ENCODE assay signal across 26 cellular contexts in the genomic region with DNA sequence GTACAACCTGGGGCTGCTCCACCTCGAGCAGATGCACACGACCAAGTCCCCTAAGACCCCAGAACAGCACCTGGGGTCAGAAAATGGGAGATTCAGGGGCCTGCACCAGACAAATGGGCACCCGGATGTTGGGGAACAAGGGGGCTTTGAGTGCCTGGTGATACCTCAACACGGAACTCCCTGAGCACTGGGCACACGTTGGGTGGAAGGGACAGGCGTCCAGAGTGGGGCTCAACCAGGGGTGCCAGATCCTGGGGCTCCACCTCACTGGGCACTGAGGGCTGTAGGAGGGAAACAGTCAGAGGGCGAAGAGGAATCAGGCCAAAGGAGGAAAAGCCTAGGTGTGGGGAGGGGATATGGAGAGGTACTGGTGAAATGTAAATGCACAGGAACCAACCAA. TPM values are rescaled to one million over a fixed set of nuclear protein-coding genes. Genes with fewer than 3 reads are reported as not detected.
A peak's percentile ranks its signal among the peaks of the same experiment; 100 is the strongest.
DNase-seq lines count a peak whose midpoint lies in the region; ATAC-seq, FAIRE-seq and TF ChIP-seq lines count a peak whose summit lies in the region.
"Had no signal": no experiment of that assay in that cellular context is flagged by ENCODE, and none has a peak within 500 bp of the region (broad histone marks: within the 10 kb centered on the region; RNA-seq: fewer than 3 reads in every experiment).

No MANE protein-coding gene starts in this region.

- H3K4me3 ChIP-seq in HepG2 (replicated peaks in 1 of 3; ENCODE audit: insufficient read depth in 1 of 3, low read depth in 2 of 3, low read length in 3 of 3) (no peak overlapping the region), right lobe of liver (no peak overlapping the region)
- H3K4me3 ChIP-seq: BLaER1 had no signal

- H3K9me3 Mint-ChIP-seq in chondrocyte (ENCODE audit: low read depth) (peaks cover 4% of the 10 kb centered on the region), nephron progenitor cell (no peaks in the 10 kb centered on the region), HFFc6 (peaks cover 9% of the 10 kb centered on the region; the same call in 1 of the 2 replicates)

- H3K4me1 Mint-ChIP-seq in chondrocyte (ENCODE audit: low read depth) (no peaks in the 10 kb centered on the region), nephron progenitor cell (no peaks in the 10 kb centered on the region), HFFc6 (ENCODE audit: low read depth) (no peaks in the 10 kb centered on the region)
- H3K4me1 Mint-ChIP-seq: CD4-positive, alpha-beta memory T cell; CD4-positive, CD25-positive, alpha-beta regulatory T cell; CD8-positive, alpha-beta memory T cell had no signal

- no peak for FAIRE-seq in HepG2 (lab: Jason Lieb, UNC)
- FAIRE-seq: A204.1, D721Med, G401.6, GM12891 had no signal

- peaks cover 5% of the 10 kb centered on the region for H3K36me3 Mint-ChIP-seq in chondrocyte (ENCODE audit: low read depth)
- peaks cover 20% of the 10 kb centered on the region for H3K36me3 Mint-ChIP-seq in nephron progenitor cell (ENCODE audit: low read depth)
- peaks cover 7% of the 10 kb centered on the region; the same call in 1 of the 2 replicates for H3K36me3 Mint-ChIP-seq in HFFc6 (ENCODE audit: low read depth)
- H3K36me3 Mint-ChIP-seq: CD14-positive monocyte; CD4-positive, alpha-beta memory T cell; CD4-positive, CD25-positive, alpha-beta regulatory T cell had no signal

- intact Hi-C loops in HepG2 (cut with micrococcal nuclease; ENCODE audit: unreplicated experiment): no loop called here
- intact Hi-C loops in right lobe of liver (cut with DNase I): no loop called here

- CTCF ChIA-PET in HepG2 (lab: Yijun Ruan, JAX; ENCODE audit: low intra/inter-chr PET ratio, low total read pairs): no interaction called here

- no peaks in the 10 kb centered on the region for H3K79me2 ChIP-seq in HepG2 (ENCODE audit: insufficient read depth, low read length)

- H3K9me3 ChIP-seq in HepG2 (ENCODE audit: low read length) (no peaks in the 10 kb centered on the region), right lobe of liver (no peaks in the 10 kb centered on the region)
- H3K9me3 ChIP-seq: BE2C, Caco-2 had no signal

- DNase-seq in HepG2 (ENCODE audit: low spot score): no peak
- DNase-seq in right lobe of liver: no peak
- DNase-seq in chondrocyte (ENCODE audit: low spot score): peak; percentile 51
- DNase-seq in nephron progenitor cell: no peak
- DNase-seq in HFFc6: no peak
- no peak for DNase-seq in COLO829 (ENCODE audit: low spot score)
- DNase-seq: 8988T; ACHN; BE2C; C1 segment of cervical spinal cord; Calu3; CD4-positive, alpha-beta memory T cell; CD4-positive, CD25-positive, alpha-beta regulatory T cell; CD8-positive, alpha-beta memory T cell; DMS79 treated with DMSO at 0.1 percent for 48 hours; GF-D8 had no signal

- WGBS in HepG2 (ENCODE audit: low lambda C conversion rate): 37% methylated on average over 7 of the region's 7 CpGs
- 67% methylated on average over 4 of the region's 7 CpGs for WGBS in right lobe of liver (ENCODE audit: insufficient coverage, low coverage, low lambda C conversion rate, missing lambda C conversion rate)

- no peaks in the 10 kb centered on the region for H4K20me1 ChIP-seq in HepG2 (ENCODE audit: insufficient read depth, low read length)
- H4K20me1 ChIP-seq: BLaER1 had no signal

- no peak overlapping the region for H2AFZ ChIP-seq in HepG2 (ENCODE audit: low read length)

- TF ChIP-seq POLR2A in HepG2 (IDR thresholded peaks at IDR 0.05; ENCODE audit: insufficient read depth in 1 of 2, low read depth in 2 of 2, low read length in 2 of 2) (no peak), right lobe of liver (IDR thresholded peaks at IDR 0.05) (no peak)

- H3K27ac ChIP-seq in HepG2 (ENCODE audit: extremely low read length, insufficient read depth, low read length): no peak overlapping the region
- H3K27ac ChIP-seq in right lobe of liver: no peak overlapping the region
- H3K27ac ChIP-seq: BLaER1 had no signal

- no TSS peak for BruUV-seq in HepG2 (replicated peaks; lab: Mats Ljungman, UMichigan)

- POLR2A ChIA-PET in HepG2 (lab: Yijun Ruan, JAX): no interaction called here

- H3K27me3 ChIP-seq in HepG2 (ENCODE audit: control insufficient read depth in 1 of 2, insufficient read depth in 2 of 2, low read length in 2 of 2) (peaks cover 0 to 10% of the 10 kb centered on the region in 2 experiments; a peak in 2 of 5 replicates), right lobe of liver (no peaks in the 10 kb centered on the region)
- H3K27me3 ChIP-seq: BE2C, BLaER1 had no signal

- TF ChIP-seq EP300 in HepG2 (IDR thresholded peaks at IDR 0.05; ENCODE audit: low read depth in 2 of 2, low read length in 2 of 2): no peak
- no peak for TF ChIP-seq EP300 in HepG2 (CRISPR knock-in tag; IDR thresholded peaks at IDR 0.05; ENCODE audit: borderline replicate concordance)

- no peak overlapping the region for H3K9ac ChIP-seq in HepG2 (ENCODE audit: insufficient read depth, low read depth, low read length)
- H3K9ac ChIP-seq: BLaER1 had no signal

- H3K36me3 ChIP-seq in HepG2 (replicated peaks in 1 of 2; ENCODE audit: control insufficient read depth in 1 of 2, insufficient read depth in 2 of 2, low read length in 2 of 2) (no peaks in the 10 kb centered on the region), right lobe of liver (no peaks in the 10 kb centered on the region)
- H3K36me3 ChIP-seq: BE2C had no signal

- TF ChIP-seq RAD21 in HepG2 (CRISPR knock-in tag; IDR thresholded peaks at IDR 0.05): no peak

- no peak overlapping the region for H3K4me2 ChIP-seq in HepG2 (ENCODE audit: low read depth, low read length)
- H3K4me2 ChIP-seq: BLaER1 had no signal

- H3K27me3 Mint-ChIP-seq in chondrocyte (ENCODE audit: low read depth) (no peaks in the 10 kb centered on the region), nephron progenitor cell (ENCODE audit: low read depth, poor library complexity) (peaks cover 8% of the 10 kb centered on the region), HFFc6 (ENCODE audit: insufficient read depth) (peaks cover 17% of the 10 kb centered on the region)

- H3K4me1 ChIP-seq in HepG2 (ENCODE audit: insufficient read depth, low read length) (peaks cover 8% of the 10 kb centered on the region), right lobe of liver (no peaks in the 10 kb centered on the region)
- H3K4me1 ChIP-seq: BE2C, BLaER1, Caco-2 had no signal

- in situ Hi-C loops in HepG2 (cut with HindIII; ENCODE audit: extremely low pct_ligation_motif_present, low pct_unique_long_range_greater_than_20kb): no loop called here

- ATAC-seq in HepG2: no peak
- no peak for ATAC-seq in right lobe of liver
- no peak for ATAC-seq in HG02571 (IDR thresholded peaks at IDR 0.05; ENCODE audit: unreplicated experiment)

- H3K4me3 Mint-ChIP-seq in chondrocyte (ENCODE audit: unreplicated experiment) (no peak overlapping the region), nephron progenitor cell (no peak overlapping the region), HFFc6 (no peak overlapping the region)
- H3K4me3 Mint-ChIP-seq: CD14-positive monocyte; CD4-positive, alpha-beta memory T cell; CD4-positive, CD25-positive, alpha-beta regulatory T cell; CD8-positive, alpha-beta memory T cell had no signal

- TF ChIP-seq CTCF in HepG2 (CRISPR knock-in tag; IDR thresholded peaks at IDR 0.05) (no peak), right lobe of liver (IDR thresholded peaks at IDR 0.05) (no peak), chondrocyte (IDR thresholded peaks at IDR 0.05) (no peak), nephron progenitor cell (IDR thresholded peaks at IDR 0.05) (no peak), HFFc6 (IDR thresholded peaks at IDR 0.05) (no peak)

- no peak overlapping the region for H3K27ac Mint-ChIP-seq in chondrocyte (ENCODE audit: unreplicated experiment)
- H3K27ac Mint-ChIP-seq in nephron progenitor cell: peak overlapping the region; percentile 13
- no peak overlapping the region for H3K27ac Mint-ChIP-seq in HFFc6
- H3K27ac Mint-ChIP-seq: CD14-positive monocyte; CD4-positive, alpha-beta memory T cell; CD8-positive, alpha-beta memory T cell had no signal

RNA-seq across cellular contexts. Expression of gene SPAG4, which starts 33.5 kb away (rescaled TPM):
- total RNA-seq in HepG2 (2016; rRNA removed; fragmentation: Illumina TruSeq; extraction: Trizol) (2.5 and 5.8 TPM in 2 replicates), right lobe of liver (10 to 100 TPM in 1 of 6 experiments, 1 to 10 TPM in 5; 1.7 to 13.8 (median 3.6) TPM), chondrocyte (1.9 to 8.8 TPM (median 8.6 TPM) in 3 replicates)
- 2.5 and 4.4 TPM in 2 replicates for total RNA-seq in HepG2 (2016; cell fraction: cytosol; rRNA removed; fragmentation: Illumina TruSeq; extraction: Trizol; ENCODE audit: low read depth)
- 4.1 and 5.3 TPM in 2 replicates for total RNA-seq in HepG2 (2016; cell fraction: insoluble cytoplasmic fraction; rRNA removed; fragmentation: Illumina TruSeq; extraction: Trizol)
- total RNA-seq in HepG2 (2016; cell fraction: membrane; rRNA removed; fragmentation: Illumina TruSeq; extraction: Trizol): 3.0 and 4.9 TPM in 2 replicates
- 3.3 and 6.5 TPM in 2 replicates for total RNA-seq in HepG2 (2016; cell fraction: nucleus; rRNA removed; fragmentation: Illumina TruSeq; extraction: Trizol)
- 137 and 149 TPM in 2 replicates for polyA plus RNA-seq in HepG2 (2011; rRNA removed)
- polyA plus RNA-seq in HepG2 (2011; cell fraction: cytosol; rRNA removed): 115 and 170 TPM in 2 replicates
- polyA plus RNA-seq in HepG2 (2011; cell fraction: nucleus; rRNA removed): 334 and 438 TPM in 2 replicates
- polyA plus RNA-seq in HepG2 (2012): 64.5 and 105 TPM in 2 replicates
- polyA plus RNA-seq in HepG2 (2016; cell fraction: cytosol; fragmentation: Illumina TruSeq; extraction: Trizol; ENCODE audit: low read depth): 3.0 and 3.3 TPM in 2 replicates
- 2.3 and 4.7 TPM in 2 replicates for polyA plus RNA-seq in HepG2 (2016; cell fraction: insoluble cytoplasmic fraction; fragmentation: Illumina TruSeq; extraction: Trizol; ENCODE audit: low read depth)
- 3.0 TPM in 2 replicates for polyA plus RNA-seq in HepG2 (2016; cell fraction: membrane; fragmentation: Illumina TruSeq; extraction: Trizol; ENCODE audit: low read depth)
- 9.7 and 14.0 TPM in 2 replicates for polyA plus RNA-seq in HepG2 (2016; cell fraction: nucleus; fragmentation: Illumina TruSeq; extraction: Trizol; ENCODE audit: insufficient read depth, low read depth)
- 2.7 and 72.2 TPM in 2 replicates for polyA minus RNA-seq in HepG2 (2011; rRNA and poly(A)+ RNA removed; ENCODE audit: low replicate concordance)
- 33.7 and 35.8 TPM in 2 replicates for polyA minus RNA-seq in HepG2 (2011; cell fraction: cytosol; rRNA and poly(A)+ RNA removed)
- 26.8 and 32.9 TPM in 2 replicates for polyA minus RNA-seq in HepG2 (2011; cell fraction: nucleus; rRNA and poly(A)+ RNA removed)
- 1 to 10 TPM; 2.2 to 3.6 (median 2.8) TPM for total RNA-seq in HFFc6 (2021; fragmentation: NEBNext Ultra II Directional; extraction: Animal tissue kit (Norgen Biotek cat#: 25700))

RNA-seq across cellular contexts. Expression of gene ERGIC3, which starts 40.3 kb away (rescaled TPM):
- total RNA-seq in HepG2 (2016; rRNA removed; fragmentation: Illumina TruSeq; extraction: Trizol): 224 and 407 TPM in 2 replicates
- total RNA-seq in HepG2 (2016; cell fraction: cytosol; rRNA removed; fragmentation: Illumina TruSeq; extraction: Trizol; ENCODE audit: low read depth): 309 and 324 TPM in 2 replicates
- 220 and 420 TPM in 2 replicates for total RNA-seq in HepG2 (2016; cell fraction: insoluble cytoplasmic fraction; rRNA removed; fragmentation: Illumina TruSeq; extraction: Trizol)
- total RNA-seq in HepG2 (2016; cell fraction: membrane; rRNA removed; fragmentation: Illumina TruSeq; extraction: Trizol): 396 and 433 TPM in 2 replicates
- 264 and 296 TPM in 2 replicates for total RNA-seq in HepG2 (2016; cell fraction: nucleus; rRNA removed; fragmentation: Illumina TruSeq; extraction: Trizol)
- 610 and 670 TPM in 2 replicates for polyA plus RNA-seq in HepG2 (2011; rRNA removed)
- 697 and 907 TPM in 2 replicates for polyA plus RNA-seq in HepG2 (2011; cell fraction: cytosol; rRNA removed)
- 512 and 519 TPM in 2 replicates for polyA plus RNA-seq in HepG2 (2011; cell fraction: nucleus; rRNA removed)
- polyA plus RNA-seq in HepG2 (2012): 356 and 493 TPM in 2 replicates
- 247 and 288 TPM in 2 replicates for polyA plus RNA-seq in HepG2 (2016; cell fraction: cytosol; fragmentation: Illumina TruSeq; extraction: Trizol; ENCODE audit: low read depth)
- polyA plus RNA-seq in HepG2 (2016; cell fraction: insoluble cytoplasmic fraction; fragmentation: Illumina TruSeq; extraction: Trizol; ENCODE audit: low read depth): 179 and 200 TPM in 2 replicates
- polyA plus RNA-seq in HepG2 (2016; cell fraction: membrane; fragmentation: Illumina TruSeq; extraction: Trizol; ENCODE audit: low read depth): 343 and 357 TPM in 2 replicates
- polyA plus RNA-seq in HepG2 (2016; cell fraction: nucleus; fragmentation: Illumina TruSeq; extraction: Trizol; ENCODE audit: insufficient read depth, low read depth): 461 and 472 TPM in 2 replicates
- polyA minus RNA-seq in HepG2 (2011; rRNA and poly(A)+ RNA removed; ENCODE audit: low replicate concordance): 491 and 704 TPM in 2 replicates
- polyA minus RNA-seq in HepG2 (2011; cell fraction: cytosol; rRNA and poly(A)+ RNA removed): 143 and 159 TPM in 2 replicates
- 106 and 126 TPM in 2 replicates for polyA minus RNA-seq in HepG2 (2011; cell fraction: nucleus; rRNA and poly(A)+ RNA removed)
- total RNA-seq in right lobe of liver: 100 to 1,000 TPM in 4 of 6 experiments, 10 to 100 TPM in 2; 82.7 to 129 (median 112) TPM
- 203 to 278 TPM (median 208 TPM) in 3 replicates for total RNA-seq in chondrocyte
- 100 to 1,000 TPM; 231 to 275 (median 239) TPM for total RNA-seq in HFFc6 (2021; fragmentation: NEBNext Ultra II Directional; extraction: Animal tissue kit (Norgen Biotek cat#: 25700))

RNA-seq across cellular contexts. Expression of gene C20orf173, which starts 52.7 kb away (rescaled TPM):
- total RNA-seq in HepG2 (2016; rRNA removed; fragmentation: Illumina TruSeq; extraction: Trizol): not detected in 2 replicates
- total RNA-seq in HepG2 (2016; cell fraction: cytosol; rRNA removed; fragmentation: Illumina TruSeq; extraction: Trizol; ENCODE audit: low read depth): not detected in 2 replicates
- total RNA-seq in HepG2 (2016; cell fraction: insoluble cytoplasmic fraction; rRNA removed; fragmentation: Illumina TruSeq; extraction: Trizol): not detected in 2 replicates
- total RNA-seq in HepG2 (2016; cell fraction: membrane; rRNA removed; fragmentation: Illumina TruSeq; extraction: Trizol): not detected in 2 replicates
- total RNA-seq in HepG2 (2016; cell fraction: nucleus; rRNA removed; fragmentation: Illumina TruSeq; extraction: Trizol): not detected in 2 replicates
- polyA plus RNA-seq in HepG2 (2011; rRNA removed): not detected in 2 replicates
- not detected in 2 replicates for polyA plus RNA-seq in HepG2 (2011; cell fraction: cytosol; rRNA removed)
- not detected in 2 replicates for polyA plus RNA-seq in HepG2 (2011; cell fraction: nucleus; rRNA removed)
- polyA plus RNA-seq in HepG2 (2012): not detected in 2 replicates
- not detected in 2 replicates for polyA plus RNA-seq in HepG2 (2016; cell fraction: cytosol; fragmentation: Illumina TruSeq; extraction: Trizol; ENCODE audit: low read depth)
- polyA plus RNA-seq in HepG2 (2016; cell fraction: insoluble cytoplasmic fraction; fragmentation: Illumina TruSeq; extraction: Trizol; ENCODE audit: low read depth): not detected in 2 replicates
- not detected in 2 replicates for polyA plus RNA-seq in HepG2 (2016; cell fraction: membrane; fragmentation: Illumina TruSeq; extraction: Trizol; ENCODE audit: low read depth)
- not detected in 2 replicates for polyA plus RNA-seq in HepG2 (2016; cell fraction: nucleus; fragmentation: Illumina TruSeq; extraction: Trizol; ENCODE audit: insufficient read depth, low read depth)
- not detected in 2 replicates for polyA minus RNA-seq in HepG2 (2011; rRNA and poly(A)+ RNA removed; ENCODE audit: low replicate concordance)
- polyA minus RNA-seq in HepG2 (2011; cell fraction: cytosol; rRNA and poly(A)+ RNA removed): not detected in 2 replicates
- polyA minus RNA-seq in HepG2 (2011; cell fraction: nucleus; rRNA and poly(A)+ RNA removed): not detected in 2 replicates
- not detected for total RNA-seq in right lobe of liver
- total RNA-seq in chondrocyte: not detected in 3 replicates
- not detected for total RNA-seq in HFFc6 (2021; fragmentation: NEBNext Ultra II Directional; extraction: Animal tissue kit (Norgen Biotek cat#: 25700))
- total RNA-seq: A673; Caco-2; Calu3; CD4-positive, alpha-beta memory T cell; CD4-positive, CD25-positive, alpha-beta regulatory T cell; CD8-positive, alpha-beta memory T cell had no signal
- polyA plus RNA-seq: AG04450; CD14-positive monocyte; CD4-positive, alpha-beta memory T cell; CD4-positive, CD25-positive, alpha-beta regulatory T cell; CD8-positive, alpha-beta memory T cell had no signal
